In genomic region chr7:106812027-106812643, GRCh38 we compare ENCODE assay signal across 16 cellular contexts. TPM values are rescaled to one million over a fixed set of nuclear protein-coding genes. Genes with fewer than 3 reads are reported as not detected.
DNase-seq lines count a peak whose midpoint lies in the region; ATAC-seq and TF ChIP-seq lines count a peak whose summit lies in the region.
"Had no signal": no experiment of that assay in that cellular context is flagged by ENCODE, and none has a peak within 500 bp of the region (broad histone marks: within the 10 kb centered on the region; RNA-seq: fewer than 3 reads in every experiment).

No MANE protein-coding gene starts in this region.

- H3K4ac ChIP-seq in IMR-90 (ENCODE audit: low read depth, low read length): no peak overlapping the region

- no peak overlapping the region for H3K4me3 Mint-ChIP-seq in CD8-positive, alpha-beta memory T cell
- no peak overlapping the region for H3K4me3 Mint-ChIP-seq in Calu3 (ENCODE audit: low read depth, unreplicated experiment)
- H3K4me3 Mint-ChIP-seq: H9, T-cell had no signal

- WGBS in IMR-90 (ENCODE audit: extremely low coverage in 2 of 2, insufficient read length in 1 of 2), 2 experiments: no CpG with 5 or more reads among the region's 4 CpGs
- WGBS in psoas muscle, 3 donors: 61 to 76% (median 64%) methylated on average over 4 of the region's 4 CpGs

- peaks cover 8% of the 10 kb centered on the region for H3K4me1 ChIP-seq in CD8-positive, alpha-beta memory T cell (ENCODE audit: insufficient read depth, low read length)
- peaks cover 1% of the 10 kb centered on the region; the same call in 1 of the 2 replicates for H3K4me1 ChIP-seq in IMR-90 (ENCODE audit: control insufficient read depth, insufficient read depth, low read length)
- H3K4me1 ChIP-seq in psoas muscle: no peaks in the 10 kb centered on the region

- no peak overlapping the region; the same call in 2 of the 3 replicates for H2BK15ac ChIP-seq in IMR-90 (ENCODE audit: low read depth, low read length)

- no peak for TF ChIP-seq POLR2A in IMR-90 (IDR thresholded peaks at IDR 0.05; ENCODE audit: low read depth, low read length)

- no peak overlapping the region for H4K8ac ChIP-seq in IMR-90 (ENCODE audit: low read depth in 2 of 2, low read length in 2 of 2)

- H3K27ac Mint-ChIP-seq in CD8-positive, alpha-beta memory T cell: peak overlapping the region in 3 of 8 donors; percentile 19 to 60 (median 58)
- H3K27ac Mint-ChIP-seq in Calu3 (ENCODE audit: unreplicated experiment): no peak overlapping the region
- H3K27ac Mint-ChIP-seq: H9, T-cell had no signal

- H2BK120ac ChIP-seq in IMR-90 (ENCODE audit: low read depth, low read length): no peak overlapping the region

- H4K20me1 ChIP-seq in IMR-90 (ENCODE audit: insufficient read depth, low read length): no peaks in the 10 kb centered on the region

- no peaks in the 10 kb centered on the region for H3K9me3 Mint-ChIP-seq in CD8-positive, alpha-beta memory T cell
- no peaks in the 10 kb centered on the region for H3K9me3 Mint-ChIP-seq in Calu3 (ENCODE audit: low read depth, unreplicated experiment)
- H3K9me3 Mint-ChIP-seq: natural killer cell treated with Interleukin-12 subunit alpha and Interleukin-12 subunit beta and Interleukin-15 and Interleukin-18, amount 100 ng/mL, for 72 hours; T-cell had no signal

- DNase-seq in CD8-positive, alpha-beta memory T cell: peak in 3 of 5 donors; percentile 4 to 30 (median 13)
- DNase-seq in IMR-90 (no peak), fibroblast of the aortic adventitia (ENCODE audit: low read depth) (peak; percentile 43), psoas muscle (peak in 1 of 2 donors; percentile 52), Calu3 (no peak), SW480 (ENCODE audit: low spot score) (no peak), superior temporal gyrus (ENCODE audit: extremely low spot score) (no peak), ACHN (no peak)
- DNase-seq: activated CD8-positive, alpha-beta memory T cell treated with anti-CD3 and anti-CD28 coated beads for 24 hours; COR-L47; H9; KBM-7; NCI-H2029 treated with DMSO at 0.1 percent for 48 hours had no signal

- H3K27me3 Mint-ChIP-seq in CD8-positive, alpha-beta memory T cell: no peaks in the 10 kb centered on the region
- H3K27me3 Mint-ChIP-seq in Calu3 (ENCODE audit: unreplicated experiment): no peaks in the 10 kb centered on the region
- H3K27me3 Mint-ChIP-seq: natural killer cell treated with Interleukin-12 subunit alpha and Interleukin-12 subunit beta and Interleukin-15 and Interleukin-18, amount 100 ng/mL, for 72 hours; T-cell had no signal

- H2AK5ac ChIP-seq in IMR-90 (ENCODE audit: low read depth, low read length): no peak overlapping the region

- TF ChIP-seq CTCF in IMR-90 (conservative IDR thresholded peaks at IDR 0.05; ENCODE audit: low read depth, low read length) (no peak), fibroblast of the aortic adventitia (IDR thresholded peaks at IDR 0.05; ENCODE audit: insufficient read depth, low read length) (no peak), psoas muscle (IDR thresholded peaks at IDR 0.05) (no peak), Calu3 (IDR thresholded peaks at IDR 0.05; ENCODE audit: unreplicated experiment) (no peak)

- TF ChIP-seq RAD21 in IMR-90 (IDR thresholded peaks at IDR 0.05; ENCODE audit: low read length): no peak

- 0 out of 2 replicates have a peak overlapping the region, but pooled peaks have one; percentile 14 for H2BK20ac ChIP-seq in IMR-90 (ENCODE audit: low read depth, low read length)

- H2AFZ ChIP-seq in IMR-90 (replicated peaks; ENCODE audit: low read length, poor library complexity): peak overlapping the region; percentile 54

- H3K4me2 ChIP-seq in IMR-90 (ENCODE audit: low read depth, low read length): no peak overlapping the region

- BruUV-seq in IMR-90 (replicated peaks; lab: Mats Ljungman, UMichigan) (no TSS peak), Calu3 (replicated peaks; lab: Mats Ljungman, UMichigan) (no TSS peak)

- H3K27me3 ChIP-seq in CD8-positive, alpha-beta memory T cell (ENCODE audit: insufficient read depth, low read length, poor library complexity, severe bottlenecking): no peaks in the 10 kb centered on the region
- H3K27me3 ChIP-seq in IMR-90 (ENCODE audit: control insufficient read depth, insufficient read depth, low read length) (no peaks in the 10 kb centered on the region), psoas muscle (ENCODE audit: insufficient read depth in 3 of 3, low read length in 2 of 3) (no peaks in the 10 kb centered on the region)
- H3K27me3 ChIP-seq: suprapubic skin had no signal

- CTCF ChIA-PET in CD8-positive, alpha-beta memory T cell (lab: Charles Lee): interaction anchor here (0.7 to 1.2 kb wide), 4 partner anchors 24 to 770 kb away, joined by 3 read pairs; no protein-coding TSS in a partner anchor
- CTCF ChIA-PET in IMR-90 (lab: Yijun Ruan, JAX) (interaction anchor here (0.6 kb wide), 1 partner anchor 45 kb away, joined by 3 read pairs; no protein-coding TSS in a partner anchor), Calu3 (lab: Charles Lee) (no interaction called here)

- H3K9me3 ChIP-seq in CD8-positive, alpha-beta memory T cell (ENCODE audit: low read length): no peaks in the 10 kb centered on the region
- H3K9me3 ChIP-seq in IMR-90 (ENCODE audit: control insufficient read depth, insufficient read depth, low read length) (no peaks in the 10 kb centered on the region), psoas muscle (no peaks in the 10 kb centered on the region)
- H3K9me3 ChIP-seq: suprapubic skin had no signal

- H4K91ac ChIP-seq in IMR-90 (ENCODE audit: insufficient read depth, low read depth, low read length): no peak overlapping the region

- no peak overlapping the region for H3K18ac ChIP-seq in IMR-90 (ENCODE audit: low read depth, low read length)

- POLR2A ChIA-PET in CD8-positive, alpha-beta memory T cell (lab: Charles Lee): no interaction called here
- POLR2A ChIA-PET in IMR-90 (lab: Charles Lee; ENCODE audit: unreplicated experiment): no interaction called here

- H3K4me1 Mint-ChIP-seq in CD8-positive, alpha-beta memory T cell: peaks cover 12 to 17% (median 17%) of the 10 kb centered on the region in 3 donors
- H3K4me1 Mint-ChIP-seq in Calu3 (ENCODE audit: low read depth, unreplicated experiment): peaks cover 8% of the 10 kb centered on the region

- H3K9ac ChIP-seq in IMR-90 (ENCODE audit: low read depth, low read length): no peak overlapping the region

- no peaks in the 10 kb centered on the region for H3K79me1 ChIP-seq in IMR-90 (ENCODE audit: low read depth in 1 of 2, low read length in 2 of 2)

- H3K4me3 ChIP-seq in CD8-positive, alpha-beta memory T cell (ENCODE audit: low read length): no peak overlapping the region
- H3K4me3 ChIP-seq in IMR-90 (ENCODE audit: insufficient read depth, low read depth, low read length) (no peak overlapping the region), fibroblast of the aortic adventitia (ENCODE audit: low read depth, low read length) (no peak overlapping the region), psoas muscle (no peak overlapping the region)
- H3K4me3 ChIP-seq: suprapubic skin had no signal

- H3K23ac ChIP-seq in IMR-90 (ENCODE audit: low read depth, low read length): no peak overlapping the region

- in situ Hi-C loops in IMR-90 (cut with MboI; ENCODE audit: low sequenced_read_pairs) (no loop called here), ACHN (cut with HindIII; ENCODE audit: low pct_ligation_motif_present, low pct_unique_long_range_greater_than_20kb, low sequenced_read_pairs) (no loop called here)

- intact Hi-C loops in IMR-90 (cut with micrococcal nuclease): no loop called here
- intact Hi-C loops in psoas muscle (cut with DNase I): no loop called here
- intact Hi-C loops in Calu3 (cut with micrococcal nuclease; ENCODE audit: unreplicated experiment): no loop called here

- no peak overlapping the region for H3K14ac ChIP-seq in IMR-90 (replicated peaks; ENCODE audit: low read depth, low read length)

- H2BK5ac ChIP-seq in IMR-90 (ENCODE audit: low read depth, low read length, poor library complexity, severe bottlenecking): no peak overlapping the region

- ATAC-seq in IMR-90 (ENCODE audit: low read depth) (no peak), psoas muscle (peak; percentile 49 to 88 (median 76))

- no peak overlapping the region for H4K5ac ChIP-seq in IMR-90 (ENCODE audit: low read depth, low read length)

- H3K36me3 ChIP-seq in CD8-positive, alpha-beta memory T cell (ENCODE audit: insufficient read depth, low read length): no peaks in the 10 kb centered on the region
- H3K36me3 ChIP-seq in IMR-90 (ENCODE audit: control insufficient read depth, insufficient read depth, low read length) (no peaks in the 10 kb centered on the region), psoas muscle (ENCODE audit: insufficient read depth in 1 of 2, low read depth in 1 of 2) (no peaks in the 10 kb centered on the region)
- H3K36me3 ChIP-seq: suprapubic skin had no signal

- H3K27ac ChIP-seq in CD8-positive, alpha-beta memory T cell (ENCODE audit: low read depth, low read length): no peak overlapping the region
- H3K27ac ChIP-seq in IMR-90 (ENCODE audit: insufficient read depth, low read length) (no peak overlapping the region), psoas muscle (no peak overlapping the region)
- H3K27ac ChIP-seq: suprapubic skin had no signal

- no peak overlapping the region for H3K56ac ChIP-seq in IMR-90 (ENCODE audit: extremely low read depth, insufficient read depth, low read length)

- dilution Hi-C loops in IMR-90 (cut with HindIII; ENCODE audit: low sequenced_read_pairs, unreplicated experiment): no loop called here

- H3K36me3 Mint-ChIP-seq in CD8-positive, alpha-beta memory T cell: no peaks in the 10 kb centered on the region
- no peaks in the 10 kb centered on the region for H3K36me3 Mint-ChIP-seq in Calu3 (ENCODE audit: insufficient read depth, unreplicated experiment)
- H3K36me3 Mint-ChIP-seq: natural killer cell treated with Interleukin-12 subunit alpha and Interleukin-12 subunit beta and Interleukin-15 and Interleukin-18, amount 100 ng/mL, for 72 hours; T-cell had no signal

- no peaks in the 10 kb centered on the region for H3K9me1 ChIP-seq in IMR-90 (ENCODE audit: insufficient read depth, low read length)

- H2AK9ac ChIP-seq in IMR-90 (replicated peaks; ENCODE audit: low read depth, low read length, poor library complexity): no peak overlapping the region

TF ChIP-seq in IMR-90, 13 proteins besides CTCF, POLR2A, EP300 and RAD21 (continues in another document):
- TF ChIP-seq NFE2L2 (IDR thresholded peaks at IDR 0.05; ENCODE audit: low read depth, low read length) (no peak), CEBPB (IDR thresholded peaks at IDR 0.05; ENCODE audit: low read depth, low read length) (no peak), MXI1 (IDR thresholded peaks at IDR 0.05; ENCODE audit: borderline replicate concordance, low read depth, low read length) (no peak)

RNA-seq across cellular contexts. Expression of gene PIK3CG, which starts 52.9 kb away (rescaled TPM):
- 10 to 100 TPM; 25.3 to 26.3 TPM for total RNA-seq in CD8-positive, alpha-beta memory T cell
- polyA plus RNA-seq in CD8-positive, alpha-beta memory T cell: 31.0 TPM
- total RNA-seq in IMR-90 (2012; rRNA removed): under 0.01 TPM in 2 replicates
- polyA plus RNA-seq in IMR-90 (2012; rRNA removed): not detected in 2 replicates
- polyA plus RNA-seq in IMR-90 (2012; cell fraction: cytosol; rRNA removed): 0.01 TPM in 1 of 2 replicates, not detected in the other
- 0.03 TPM in 1 of 2 replicates, not detected in the other for polyA plus RNA-seq in IMR-90 (2012; cell fraction: nucleus; rRNA removed; ENCODE audit: low replicate concordance)
- 0.08 TPM in 1 of 2 replicates, not detected in the other for total RNA-seq in fibroblast of the aortic adventitia (ENCODE audit: low replicate concordance)
- 1 to 10 TPM in 3 of 4 donors, under 1 TPM in 1; 0.74 to 1.6 (median 1.2) TPM for total RNA-seq in psoas muscle
- polyA plus RNA-seq in psoas muscle: under 1 TPM; 0.13 to 0.18 (median 0.16) TPM
- not detected in 2 replicates for total RNA-seq in Calu3 (2022)
- total RNA-seq: H9 had no signal

Comparison
In these comparisons a context has a peak if more than half of its experiments do, and no peak if none do; other contexts are left out.
1. DNase-seq: peak in CD8-positive, alpha-beta memory T cell (3 of 5) and fibroblast of the aortic adventitia (single experiment); none in IMR-90 (single experiment), Calu3 (single experiment), SW480 (single experiment), superior temporal gyrus (single experiment) and ACHN (single experiment).
2. RNA of gene PIK3CG, which starts 52.9 kb away (total RNA-seq): 25.3 to 26.3 TPM in CD8-positive, alpha-beta memory T cell; 0.74 to 1.6 TPM in psoas muscle, 0.08 TPM in fibroblast of the aortic adventitia, under 0.01 TPM in IMR-90 and not detected in Calu3; every median in the first group is over 10 times any median in the second.